In the genomic region with DNA sequence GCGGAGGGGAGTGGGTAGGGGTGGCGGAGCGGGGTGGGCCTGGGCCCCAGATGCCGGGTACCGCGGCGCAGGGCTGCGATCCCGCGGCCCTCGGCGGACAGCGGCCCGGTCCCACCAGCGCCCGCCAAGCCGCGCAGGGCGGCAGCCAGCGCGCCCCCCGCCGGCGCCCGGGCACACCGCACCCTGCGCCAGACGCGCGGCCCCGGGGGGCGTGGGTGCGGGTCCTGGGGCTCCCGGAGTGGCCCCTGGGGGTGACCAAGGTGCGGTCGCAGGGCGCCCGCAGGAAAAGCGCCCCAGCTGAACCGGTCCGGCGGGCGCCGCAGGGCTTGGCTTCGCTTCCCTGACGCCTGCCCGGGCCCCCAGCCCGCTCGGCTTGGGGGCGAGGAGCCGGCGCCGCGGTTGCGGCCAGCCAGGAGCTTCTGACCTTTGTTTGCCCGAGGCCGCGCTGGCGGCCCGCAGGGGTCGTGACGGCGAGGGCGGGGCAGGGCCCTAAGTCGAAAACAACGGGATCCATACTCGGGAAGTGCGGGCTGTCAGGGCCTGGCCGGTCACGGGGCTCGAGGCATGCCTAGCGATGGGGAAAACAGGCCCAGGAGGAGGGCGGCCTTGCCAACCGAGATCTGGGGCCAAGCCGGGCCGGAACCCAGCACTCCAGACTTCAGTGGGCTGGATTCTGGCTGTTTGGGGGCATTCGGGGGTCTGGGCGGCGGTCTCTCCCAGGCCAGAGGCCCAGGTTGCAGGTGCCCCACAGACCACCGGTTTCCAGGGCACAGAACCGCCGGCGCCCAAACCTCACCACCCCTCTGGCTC, we compare ENCODE assay signal across 1 cellular context.
TF ChIP-seq lines count a peak whose summit lies in the region.

No MANE protein-coding gene starts in this region.

TF ChIP-seq in SK-N-SH, 30 proteins besides CTCF, POLR2A, EP300 and RAD21 (continued from another document):
- TF ChIP-seq, protein P1, sequence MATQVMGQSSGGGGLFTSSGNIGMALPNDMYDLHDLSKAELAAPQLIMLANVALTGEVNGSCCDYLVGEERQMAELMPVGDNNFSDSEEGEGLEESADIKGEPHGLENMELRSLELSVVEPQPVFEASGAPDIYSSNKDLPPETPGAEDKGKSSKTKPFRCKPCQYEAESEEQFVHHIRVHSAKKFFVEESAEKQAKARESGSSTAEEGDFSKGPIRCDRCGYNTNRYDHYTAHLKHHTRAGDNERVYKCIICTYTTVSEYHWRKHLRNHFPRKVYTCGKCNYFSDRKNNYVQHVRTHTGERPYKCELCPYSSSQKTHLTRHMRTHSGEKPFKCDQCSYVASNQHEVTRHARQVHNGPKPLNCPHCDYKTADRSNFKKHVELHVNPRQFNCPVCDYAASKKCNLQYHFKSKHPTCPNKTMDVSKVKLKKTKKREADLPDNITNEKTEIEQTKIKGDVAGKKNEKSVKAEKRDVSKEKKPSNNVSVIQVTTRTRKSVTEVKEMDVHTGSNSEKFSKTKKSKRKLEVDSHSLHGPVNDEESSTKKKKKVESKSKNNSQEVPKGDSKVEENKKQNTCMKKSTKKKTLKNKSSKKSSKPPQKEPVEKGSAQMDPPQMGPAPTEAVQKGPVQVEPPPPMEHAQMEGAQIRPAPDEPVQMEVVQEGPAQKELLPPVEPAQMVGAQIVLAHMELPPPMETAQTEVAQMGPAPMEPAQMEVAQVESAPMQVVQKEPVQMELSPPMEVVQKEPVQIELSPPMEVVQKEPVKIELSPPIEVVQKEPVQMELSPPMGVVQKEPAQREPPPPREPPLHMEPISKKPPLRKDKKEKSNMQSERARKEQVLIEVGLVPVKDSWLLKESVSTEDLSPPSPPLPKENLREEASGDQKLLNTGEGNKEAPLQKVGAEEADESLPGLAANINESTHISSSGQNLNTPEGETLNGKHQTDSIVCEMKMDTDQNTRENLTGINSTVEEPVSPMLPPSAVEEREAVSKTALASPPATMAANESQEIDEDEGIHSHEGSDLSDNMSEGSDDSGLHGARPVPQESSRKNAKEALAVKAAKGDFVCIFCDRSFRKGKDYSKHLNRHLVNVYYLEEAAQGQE (IDR thresholded peaks at IDR 0.05; ENCODE audit: low read depth, low read length) = no peak
- TF ChIP-seq, protein P2, sequence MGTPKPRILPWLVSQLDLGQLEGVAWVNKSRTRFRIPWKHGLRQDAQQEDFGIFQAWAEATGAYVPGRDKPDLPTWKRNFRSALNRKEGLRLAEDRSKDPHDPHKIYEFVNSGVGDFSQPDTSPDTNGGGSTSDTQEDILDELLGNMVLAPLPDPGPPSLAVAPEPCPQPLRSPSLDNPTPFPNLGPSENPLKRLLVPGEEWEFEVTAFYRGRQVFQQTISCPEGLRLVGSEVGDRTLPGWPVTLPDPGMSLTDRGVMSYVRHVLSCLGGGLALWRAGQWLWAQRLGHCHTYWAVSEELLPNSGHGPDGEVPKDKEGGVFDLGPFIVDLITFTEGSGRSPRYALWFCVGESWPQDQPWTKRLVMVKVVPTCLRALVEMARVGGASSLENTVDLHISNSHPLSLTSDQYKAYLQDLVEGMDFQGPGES (IDR thresholded peaks at IDR 0.05; ENCODE audit: low read depth, low read length) = no peak
- TF ChIP-seq GATA2 (CRISPR knock-in tag; IDR thresholded peaks at IDR 0.05) = no peak
- TF ChIP-seq GABPA (IDR thresholded peaks at IDR 0.05; ENCODE audit: low read depth) = no peak
- TF ChIP-seq, protein P3, sequence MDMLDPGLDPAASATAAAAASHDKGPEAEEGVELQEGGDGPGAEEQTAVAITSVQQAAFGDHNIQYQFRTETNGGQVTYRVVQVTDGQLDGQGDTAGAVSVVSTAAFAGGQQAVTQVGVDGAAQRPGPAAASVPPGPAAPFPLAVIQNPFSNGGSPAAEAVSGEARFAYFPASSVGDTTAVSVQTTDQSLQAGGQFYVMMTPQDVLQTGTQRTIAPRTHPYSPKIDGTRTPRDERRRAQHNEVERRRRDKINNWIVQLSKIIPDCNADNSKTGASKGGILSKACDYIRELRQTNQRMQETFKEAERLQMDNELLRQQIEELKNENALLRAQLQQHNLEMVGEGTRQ (IDR thresholded peaks at IDR 0.05; ENCODE audit: borderline replicate concordance, low read depth, low read length) = no peak
- no peak for TF ChIP-seq FOXM1 (IDR thresholded peaks at IDR 0.05; ENCODE audit: low read depth)
- no peak for TF ChIP-seq FOSL2 (IDR thresholded peaks at IDR 0.05; ENCODE audit: borderline replicate concordance, low read depth)
- no peak for TF ChIP-seq RFX5 (IDR thresholded peaks at IDR 0.05; ENCODE audit: low read length)
- no peak for TF ChIP-seq RXRA (IDR thresholded peaks at IDR 0.05; ENCODE audit: borderline replicate concordance, low read depth)
- no peak for TF ChIP-seq FOXJ3 (CRISPR knock-in tag; IDR thresholded peaks at IDR 0.05)
- TF ChIP-seq JUND (IDR thresholded peaks at IDR 0.05) = no peak
